Comparison of ENCODE assay signal across 1 cellular context in the genomic region with DNA sequence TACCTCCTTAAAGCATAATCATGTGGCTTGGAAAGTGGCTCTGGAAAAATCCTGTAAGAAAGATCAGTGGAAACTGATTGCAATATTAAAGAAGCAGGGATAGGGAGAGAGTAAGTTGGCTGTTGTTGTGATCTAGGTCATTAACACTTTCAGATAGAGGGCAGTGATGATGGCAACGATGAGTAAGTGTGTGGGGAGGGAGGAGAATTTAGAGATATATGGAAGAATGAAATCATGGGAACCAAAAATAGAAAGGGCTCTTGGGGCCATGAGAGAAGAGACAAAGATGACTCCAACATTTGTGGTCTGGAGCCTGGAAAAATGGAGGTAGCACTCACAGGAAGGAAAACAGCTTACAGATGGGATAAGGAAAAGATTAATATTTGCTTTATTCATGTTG.
TF ChIP-seq lines count a peak whose summit lies in the region.

No MANE protein-coding gene starts in this region.

TF ChIP-seq in IMR-90, 13 proteins besides CTCF, POLR2A, EP300 and RAD21 (continued from another document):
- TF ChIP-seq FOS (IDR thresholded peaks at IDR 0.05; ENCODE audit: low read depth, low read length) (no peak), CEBPB (IDR thresholded peaks at IDR 0.05; ENCODE audit: low read depth, low read length) (no peak), SMC3 (IDR thresholded peaks at IDR 0.05; ENCODE audit: low read depth, low read length) (no peak), MAZ (IDR thresholded peaks at IDR 0.05; ENCODE audit: borderline replicate concordance, low read depth, low read length) (no peak), NFE2L2 (IDR thresholded peaks at IDR 0.05; ENCODE audit: low read depth, low read length) (no peak), RFX5 (IDR thresholded peaks at IDR 0.05; ENCODE audit: low read depth, low read length) (no peak), CHD1 (IDR thresholded peaks at IDR 0.05; ENCODE audit: low read depth, low read length) (no peak), MXI1 (IDR thresholded peaks at IDR 0.05; ENCODE audit: borderline replicate concordance, low read depth, low read length) (no peak)
- TF ChIP-seq, protein P1, sequence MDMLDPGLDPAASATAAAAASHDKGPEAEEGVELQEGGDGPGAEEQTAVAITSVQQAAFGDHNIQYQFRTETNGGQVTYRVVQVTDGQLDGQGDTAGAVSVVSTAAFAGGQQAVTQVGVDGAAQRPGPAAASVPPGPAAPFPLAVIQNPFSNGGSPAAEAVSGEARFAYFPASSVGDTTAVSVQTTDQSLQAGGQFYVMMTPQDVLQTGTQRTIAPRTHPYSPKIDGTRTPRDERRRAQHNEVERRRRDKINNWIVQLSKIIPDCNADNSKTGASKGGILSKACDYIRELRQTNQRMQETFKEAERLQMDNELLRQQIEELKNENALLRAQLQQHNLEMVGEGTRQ (IDR thresholded peaks at IDR 0.05; ENCODE audit: low read depth, low read length) = no peak
